19 cellular contexts compared by ENCODE assay signal in the genomic region with DNA sequence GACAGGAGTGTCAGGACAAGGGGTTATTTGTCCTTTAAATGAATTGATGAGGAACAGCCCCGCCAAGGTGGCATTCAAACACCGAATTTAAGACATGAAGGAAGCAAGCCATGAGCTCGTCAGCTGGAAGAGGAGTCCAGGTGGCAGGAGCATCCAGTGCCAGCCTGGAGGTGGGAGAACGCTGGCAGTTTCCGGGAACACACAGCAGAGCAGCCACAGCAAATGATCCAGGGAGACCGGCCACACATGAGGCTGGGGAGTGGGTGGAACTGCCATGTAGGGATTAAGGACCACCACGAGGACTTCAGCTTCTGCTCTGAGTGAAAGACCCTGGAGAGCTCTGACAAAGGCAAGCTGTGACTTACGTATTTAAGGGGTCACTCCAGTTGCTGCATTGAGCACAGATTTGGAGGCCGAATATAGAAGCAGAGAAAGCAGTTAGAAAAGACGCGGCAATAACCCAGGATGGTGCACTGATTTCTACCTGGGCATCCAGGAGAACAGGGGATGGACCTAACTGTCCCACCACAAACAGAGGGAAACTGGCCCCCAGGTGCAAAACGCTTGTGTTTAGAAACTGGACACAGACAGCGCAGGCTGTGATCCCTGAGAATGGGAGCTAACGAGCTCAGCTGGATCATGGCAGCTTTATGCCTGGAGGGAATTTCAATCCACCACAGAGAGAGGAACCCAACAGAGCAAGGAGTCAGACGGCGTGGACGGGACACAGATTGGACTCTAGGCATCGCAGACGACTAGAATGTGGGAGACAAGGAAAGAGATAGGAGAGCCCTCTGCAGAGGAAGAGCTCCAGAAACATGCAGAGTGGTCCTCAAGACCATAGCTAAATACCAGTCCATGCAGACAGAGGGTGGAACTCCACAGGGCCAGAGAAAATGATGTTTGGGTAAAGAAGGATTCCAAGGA. TPM values are rescaled to one million over a fixed set of nuclear protein-coding genes. Genes with fewer than 3 reads are reported as not detected.
"Had no signal": no experiment of that assay in that cellular context is flagged by ENCODE, and none has a peak within 500 bp of the region (broad histone marks: within the 10 kb centered on the region; RNA-seq: fewer than 3 reads in every experiment).

No MANE protein-coding gene starts in this region.

RNA-seq across cellular contexts. Expression of gene OBP2B, which starts 9.3 kb away (rescaled TPM):
- total RNA-seq: hepatocyte; left colon; left ventricle myocardium inferior; lung; mucosa of descending colon; myocyte; naive thymus-derived CD4-positive, alpha-beta T cell; natural killer cell treated with Interleukin-12 subunit alpha and Interleukin-12 subunit beta and Interleukin-15 and Interleukin-18, amount 100 ng/mL, for 72 hours; osteoblast; posterior vena cava; psoas muscle; skeletal muscle tissue; smooth muscle cell; thoracic aorta; upper lobe of right lung; uterus had no signal
- polyA plus RNA-seq: heart right ventricle; hepatocyte; keratinocyte; lung; naive thymus-derived CD4-positive, alpha-beta T cell; neural cell; psoas muscle; smooth muscle cell had no signal

RNA-seq across cellular contexts. Expression of gene GBGT1, which starts 54.6 kb away (rescaled TPM):
- polyA plus RNA-seq: neural cell had no signal

RNA-seq across cellular contexts. Expression of gene ABO, which starts 56.7 kb away (rescaled TPM):
- total RNA-seq: myocyte, osteoblast had no signal
- polyA plus RNA-seq: keratinocyte; naive thymus-derived CD4-positive, alpha-beta T cell; neural cell had no signal
